22 cellular contexts compared by ENCODE assay signal in the genomic region with DNA sequence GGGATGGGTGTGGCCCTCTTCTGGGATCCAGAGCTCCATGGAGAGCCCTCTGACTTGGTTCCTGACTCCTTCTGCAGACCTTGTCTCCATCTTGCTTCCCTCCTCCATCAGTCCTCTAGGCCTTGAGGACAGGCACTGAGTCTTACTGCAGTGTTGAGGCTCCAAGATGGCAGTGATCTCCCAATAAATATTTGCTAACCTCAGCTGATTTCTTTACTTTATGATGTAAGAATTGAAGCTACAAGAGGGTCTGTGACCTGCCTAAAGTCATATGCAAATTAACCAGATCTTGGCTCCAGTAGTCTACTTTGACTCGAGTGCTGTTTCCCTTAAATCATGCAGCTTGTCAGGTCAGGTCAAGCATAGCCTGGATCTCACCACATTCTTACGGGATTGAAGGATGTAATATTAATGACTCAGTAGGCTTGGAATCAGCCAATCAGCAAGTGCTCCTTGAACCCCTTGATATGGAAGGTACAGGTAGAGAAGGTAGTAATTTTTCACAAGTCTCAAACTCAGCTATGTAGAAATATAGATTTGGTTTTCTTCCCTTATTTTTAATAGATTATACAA.
"Had no signal": no experiment of that assay in that cellular context is flagged by ENCODE, and none has a peak within 500 bp of the region (broad histone marks: within the 10 kb centered on the region; RNA-seq: fewer than 3 reads in every experiment).

No MANE protein-coding gene starts in this region.

- H3K27ac Mint-ChIP-seq: activated B cell treated with CpG ODN at 0.5 μM for 24 hours; activated CD4-positive, alpha-beta T cell treated with anti-CD3 and anti-CD28 coated beads, Interleukin-2, amount 10 ng/mL, durations not matched to agents 7 days and 5 days; activated naive CD8-positive, alpha-beta T cell; mesothelial cell of epicardium; T-helper 17 cell had no signal

- H3K36me3 ChIP-seq: cardiac muscle cell, heart left ventricle, pancreas, stomach, thoracic aorta had no signal

- H3K4me1 Mint-ChIP-seq: activated B cell treated with CpG ODN at 0.5 μM for 24 hours; activated CD4-positive, alpha-beta T cell treated with anti-CD3 and anti-CD28 coated beads, Interleukin-2, amount 10 ng/mL, durations not matched to agents 7 days and 5 days; mesothelial cell of epicardium; neural crest cell; T-helper 17 cell had no signal

- H3K27me3 ChIP-seq: cardiac muscle cell, heart left ventricle, pancreas, stomach had no signal

- H3K36me3 Mint-ChIP-seq: activated naive CD8-positive, alpha-beta T cell; mesothelial cell of epicardium had no signal

- FAIRE-seq: islet of Langerhans, pancreas, TTC549, urothelium cell line had no signal

- DNase-seq: activated B cell treated with CpG ODN at 0.5 μM for 24 hours; activated CD4-positive, alpha-beta T cell treated with anti-CD3 and anti-CD28 coated beads, Interleukin-2, amount 10 ng/mL, durations not matched to agents 7 days and 5 days; activated CD8-positive, alpha-beta memory T cell treated with anti-CD3 and anti-CD28 coated beads for 24 hours; activated effector memory CD4-positive, alpha-beta T cell treated with Interleukin-2 at 50 U/mL for 16 hours; activated T-cell treated with anti-CD3 and anti-CD28 coated beads, Interleukin-2, amount 50 U/mL, for 1 hour; cortex of kidney; heart left ventricle; left ventricle myocardium superior; pancreas; retina; stimulated activated CD4-positive, alpha-beta T cell treated with anti-CD3 and anti-CD28 coated beads, Interleukin-4, amount 100 ng/mL, for 4 hours; stomach; T-helper 17 cell had no signal

- ATAC-seq: heart left ventricle, left ventricle myocardium superior, pancreas, T-helper 17 cell had no signal

- H3K4me3 ChIP-seq: cardiac muscle cell, heart left ventricle, pancreas, skin epidermis, stomach, thoracic aorta had no signal

- H3K4me3 Mint-ChIP-seq: activated B cell treated with CpG ODN at 0.5 μM for 24 hours; activated CD4-positive, alpha-beta T cell treated with anti-CD3 and anti-CD28 coated beads, Interleukin-2, amount 10 ng/mL, durations not matched to agents 7 days and 5 days; activated naive CD8-positive, alpha-beta T cell; mesothelial cell of epicardium; neural crest cell; T-helper 17 cell had no signal

- H3K4me1 ChIP-seq: heart left ventricle, pancreas, stomach had no signal

- H3K27me3 Mint-ChIP-seq: activated CD4-positive, alpha-beta T cell treated with anti-CD3 and anti-CD28 coated beads, Interleukin-2, amount 10 ng/mL, durations not matched to agents 7 days and 5 days; activated naive CD8-positive, alpha-beta T cell; T-helper 17 cell had no signal

- H3K9me3 ChIP-seq: pancreas, stomach had no signal

- H3K27ac ChIP-seq: cardiac muscle cell, heart left ventricle, pancreas, stomach, thoracic aorta had no signal
